In genomic region chr3:149831321-149831720, GRCh38 we compare ENCODE assay signal across 27 cellular contexts. TPM values are rescaled to one million over a fixed set of nuclear protein-coding genes. Genes with fewer than 3 reads are reported as not detected.
DNase-seq lines count a peak whose midpoint lies in the region; ATAC-seq, FAIRE-seq and TF ChIP-seq lines count a peak whose summit lies in the region.
"Had no signal": no experiment of that assay in that cellular context is flagged by ENCODE, and none has a peak within 500 bp of the region (broad histone marks: within the 10 kb centered on the region; RNA-seq: fewer than 3 reads in every experiment).

No MANE protein-coding gene starts in this region.

- H4K20me1 ChIP-seq in HepG2 (ENCODE audit: insufficient read depth, low read length) = no peaks in the 10 kb centered on the region; the same call in 1 of the 2 replicates

- no peak overlapping the region for H3K4me2 ChIP-seq in HepG2 (ENCODE audit: low read depth, low read length)
- H3K4me2 ChIP-seq: A549 had no signal

- H3K9ac ChIP-seq in liver (ENCODE audit: low read depth in 1 of 2, low read length in 2 of 2) (no peak overlapping the region), HepG2 (ENCODE audit: insufficient read depth, low read depth, low read length) (no peak overlapping the region)

- no peak for FAIRE-seq in HepG2 (lab: Jason Lieb, UNC)
- FAIRE-seq: A549, GM12878, GM12892, GM18507 had no signal

- TF ChIP-seq EP300 in HepG2 (IDR thresholded peaks at IDR 0.05; ENCODE audit: low read depth in 2 of 2, low read length in 2 of 2) (no peak), HepG2 (CRISPR knock-in tag; IDR thresholded peaks at IDR 0.05; ENCODE audit: borderline replicate concordance) (no peak)

- no peak overlapping the region for H2AFZ ChIP-seq in HepG2 (ENCODE audit: low read length)

- H3K27me3 ChIP-seq in liver (ENCODE audit: control insufficient read depth in 4 of 4, insufficient read depth in 4 of 4, low read length in 3 of 4) (no peaks in the 10 kb centered on the region), HepG2 (ENCODE audit: control insufficient read depth in 1 of 2, insufficient read depth in 2 of 2, low read length in 2 of 2) (no peaks in the 10 kb centered on the region), right lobe of liver (no peaks in the 10 kb centered on the region)
- H3K27me3 ChIP-seq: BE2C had no signal

- POLR2A ChIA-PET in HepG2 (lab: Yijun Ruan, JAX) = no interaction called here

- no peak for TF ChIP-seq POLR2A in HepG2 (IDR thresholded peaks at IDR 0.05; ENCODE audit: insufficient read depth in 1 of 2, low read depth in 2 of 2, low read length in 2 of 2)
- no peak for TF ChIP-seq POLR2A in right lobe of liver (IDR thresholded peaks at IDR 0.05)

- H3K4me3 ChIP-seq in liver (ENCODE audit: low read depth in 1 of 3, low read length in 3 of 3) = no peak overlapping the region
- no peak overlapping the region for H3K4me3 ChIP-seq in HepG2 (replicated peaks in 1 of 3; ENCODE audit: insufficient read depth in 1 of 3, low read depth in 2 of 3, low read length in 3 of 3)
- no peak overlapping the region for H3K4me3 ChIP-seq in right lobe of liver
- H3K4me3 ChIP-seq: A549, GM12878 had no signal

- no peak for DNase-seq in HepG2 (ENCODE audit: low spot score)
- DNase-seq in left colon = no peak
- no peak for DNase-seq in right lobe of liver
- DNase-seq in AG08395 (ENCODE audit: low spot score) = no peak
- DNase-seq: BE2C; C1 segment of cervical spinal cord; CD4-positive, alpha-beta memory T cell; CD4-positive, CD25-positive, alpha-beta regulatory T cell; CD8-positive, alpha-beta memory T cell; COR-L47; DMS 273 treated with DMSO at 0.1 percent for 48 hours; DMS153; DMS79; DND-41; EL; GDM1 had no signal

- H3K9me3 ChIP-seq in liver (ENCODE audit: control insufficient read depth in 4 of 4, low read length in 3 of 4) (peaks cover 4 to 7% (median 5%) of the 10 kb centered on the region in 4 donors), HepG2 (ENCODE audit: low read length) (peaks cover 54% of the 10 kb centered on the region), right lobe of liver (peaks cover 0 to 6% (median 2%) of the 10 kb centered on the region in 4 donors)

- peak in 1 of 2 donors; percentile 3 for TF ChIP-seq RAD21 in liver (IDR thresholded peaks at IDR 0.05)
- TF ChIP-seq RAD21 in HepG2 (CRISPR knock-in tag; IDR thresholded peaks at IDR 0.05) = no peak

- ATAC-seq in HepG2 = no peak
- peak; percentile 55 for ATAC-seq in left colon
- peak; percentile 57 to 91 (median 68) for ATAC-seq in right lobe of liver
- no peak for ATAC-seq in GM19351 (IDR thresholded peaks at IDR 0.05; ENCODE audit: unreplicated experiment)
- ATAC-seq: A549, GM12878 had no signal

- H3K27ac ChIP-seq in liver (ENCODE audit: low read depth in 1 of 2, low read length in 2 of 2) (no peak overlapping the region), HepG2 (ENCODE audit: extremely low read length, insufficient read depth, low read length) (no peak overlapping the region), right lobe of liver (no peak overlapping the region)
- H3K27ac ChIP-seq: 22Rv1, A549 had no signal

- CTCF ChIA-PET in HepG2 (lab: Yijun Ruan, JAX; ENCODE audit: low intra/inter-chr PET ratio, low total read pairs) = no interaction called here

- H3K36me3 ChIP-seq in liver (ENCODE audit: control insufficient read depth in 4 of 4, insufficient read depth in 3 of 4, low read depth in 1 of 4, low read length in 3 of 4) (peaks cover 0 to 2% (median 0%) of the 10 kb centered on the region in 4 donors), HepG2 (replicated peaks in 1 of 2; ENCODE audit: control insufficient read depth in 1 of 2, insufficient read depth in 2 of 2, low read length in 2 of 2) (no peaks in the 10 kb centered on the region), right lobe of liver (no peaks in the 10 kb centered on the region)
- H3K36me3 ChIP-seq: BE2C had no signal

- H3K4me1 ChIP-seq in liver (ENCODE audit: control insufficient read depth in 4 of 4, insufficient read depth in 4 of 4, low read length in 3 of 4) = peaks cover 0 to 4% (median 0%) of the 10 kb centered on the region in 4 donors
- no peaks in the 10 kb centered on the region for H3K4me1 ChIP-seq in HepG2 (ENCODE audit: insufficient read depth, low read length)
- no peaks in the 10 kb centered on the region for H3K4me1 ChIP-seq in right lobe of liver
- H3K4me1 ChIP-seq: A549, BE2C had no signal

- in situ Hi-C loops in HepG2 (cut with HindIII; ENCODE audit: extremely low pct_ligation_motif_present, low pct_unique_long_range_greater_than_20kb) = no loop called here

- 47% methylated on average over 4 of the region's 4 CpGs for WGBS in liver
- 92% methylated on average over 4 of the region's 4 CpGs for WGBS in HepG2 (ENCODE audit: low lambda C conversion rate)
- WGBS in right lobe of liver (ENCODE audit: insufficient coverage, low coverage, low lambda C conversion rate, missing lambda C conversion rate) = 27% methylated on average over 3 of the region's 4 CpGs

- no TSS peak for BruUV-seq in HepG2 (replicated peaks; lab: Mats Ljungman, UMichigan)

- no peak for TF ChIP-seq CTCF in liver (IDR thresholded peaks at IDR 0.05; ENCODE audit: low read depth, low read length, missing input control)
- TF ChIP-seq CTCF in HepG2 (CRISPR knock-in tag; IDR thresholded peaks at IDR 0.05) = no peak
- TF ChIP-seq CTCF in right lobe of liver (IDR thresholded peaks at IDR 0.05) = no peak

- peaks cover 44% of the 10 kb centered on the region for H3K79me2 ChIP-seq in HepG2 (ENCODE audit: insufficient read depth, low read length)

- intact Hi-C loops in HepG2 (cut with micrococcal nuclease; ENCODE audit: unreplicated experiment) = no loop called here
- intact Hi-C loops in left colon (cut with DNase I, micrococcal nuclease) = no loop called here
- intact Hi-C loops in right lobe of liver (cut with DNase I) = no loop called here

TF ChIP-seq in liver, 16 proteins besides CTCF, POLR2A, EP300 and RAD21 (continues in another document):
- TF ChIP-seq EGR1 (IDR thresholded peaks at IDR 0.05; ENCODE audit: low read depth in 2 of 2) = no peak

TF ChIP-seq in HepG2, 621 proteins besides CTCF, POLR2A, EP300 and RAD21 (continues in another document):
- TF ChIP-seq ZNF564 (CRISPR knock-in tag; IDR thresholded peaks at IDR 0.05) = no peak

RNA-seq across cellular contexts. Expression of gene RNF13, which starts 18.3 kb away (rescaled TPM):
- total RNA-seq in liver = 10 to 100 TPM; 54.6 to 65.2 TPM
- 10 to 100 TPM; 31.3 to 70.5 TPM for polyA plus RNA-seq in liver
- total RNA-seq in HepG2 (2016; rRNA removed; fragmentation: Illumina TruSeq; extraction: Trizol) = 28.1 and 46.0 TPM in 2 replicates
- total RNA-seq in HepG2 (2016; cell fraction: cytosol; rRNA removed; fragmentation: Illumina TruSeq; extraction: Trizol; ENCODE audit: low read depth) = 217 and 228 TPM in 2 replicates
- 28.8 and 45.3 TPM in 2 replicates for total RNA-seq in HepG2 (2016; cell fraction: insoluble cytoplasmic fraction; rRNA removed; fragmentation: Illumina TruSeq; extraction: Trizol)
- total RNA-seq in HepG2 (2016; cell fraction: membrane; rRNA removed; fragmentation: Illumina TruSeq; extraction: Trizol) = 72.6 and 86.1 TPM in 2 replicates
- 43.9 and 45.5 TPM in 2 replicates for total RNA-seq in HepG2 (2016; cell fraction: nucleus; rRNA removed; fragmentation: Illumina TruSeq; extraction: Trizol)
- polyA plus RNA-seq in HepG2 (2011; rRNA removed) = 32.0 and 39.8 TPM in 2 replicates
- 21.6 and 31.0 TPM in 2 replicates for polyA plus RNA-seq in HepG2 (2011; cell fraction: cytosol; rRNA removed)
- polyA plus RNA-seq in HepG2 (2011; cell fraction: nucleus; rRNA removed) = 14.4 and 18.7 TPM in 2 replicates
- 37.4 and 44.5 TPM in 2 replicates for polyA plus RNA-seq in HepG2 (2012)
- 6.6 and 7.0 TPM in 2 replicates for polyA plus RNA-seq in HepG2 (2016; cell fraction: cytosol; fragmentation: Illumina TruSeq; extraction: Trizol; ENCODE audit: low read depth)
- polyA plus RNA-seq in HepG2 (2016; cell fraction: insoluble cytoplasmic fraction; fragmentation: Illumina TruSeq; extraction: Trizol; ENCODE audit: low read depth) = 21.5 and 26.7 TPM in 2 replicates
- polyA plus RNA-seq in HepG2 (2016; cell fraction: membrane; fragmentation: Illumina TruSeq; extraction: Trizol; ENCODE audit: low read depth) = 13.9 and 14.4 TPM in 2 replicates
- polyA plus RNA-seq in HepG2 (2016; cell fraction: nucleus; fragmentation: Illumina TruSeq; extraction: Trizol; ENCODE audit: insufficient read depth, low read depth) = 51.2 and 51.6 TPM in 2 replicates
- polyA minus RNA-seq in HepG2 (2011; rRNA and poly(A)+ RNA removed; ENCODE audit: low replicate concordance) = 50.9 and 117 TPM in 2 replicates
- polyA minus RNA-seq in HepG2 (2011; cell fraction: cytosol; rRNA and poly(A)+ RNA removed) = 55.4 and 59.3 TPM in 2 replicates
- 74.9 and 95.4 TPM in 2 replicates for polyA minus RNA-seq in HepG2 (2011; cell fraction: nucleus; rRNA and poly(A)+ RNA removed)
- total RNA-seq in left colon = 10 to 100 TPM; 47.5 to 61.7 TPM
- 10 to 100 TPM; 45.0 to 55.6 (median 47.5) TPM for total RNA-seq in right lobe of liver

RNA-seq across cellular contexts. Expression of gene ANKUB1, which starts 39.0 kb away (rescaled TPM):
- total RNA-seq in liver (not detected), HepG2 (2016; rRNA removed; fragmentation: Illumina TruSeq; extraction: Trizol) (not detected in 2 replicates), left colon (not detected), right lobe of liver (not detected)
- polyA plus RNA-seq in liver (under 1 TPM in 1 of 2 donors, not detected in 1; 0.19 TPM), HepG2 (2011; rRNA removed) (not detected in 2 replicates)
- not detected in 2 replicates for total RNA-seq in HepG2 (2016; cell fraction: cytosol; rRNA removed; fragmentation: Illumina TruSeq; extraction: Trizol; ENCODE audit: low read depth)
- not detected in 2 replicates for total RNA-seq in HepG2 (2016; cell fraction: insoluble cytoplasmic fraction; rRNA removed; fragmentation: Illumina TruSeq; extraction: Trizol)
- total RNA-seq in HepG2 (2016; cell fraction: membrane; rRNA removed; fragmentation: Illumina TruSeq; extraction: Trizol) = not detected in 2 replicates
- not detected in 2 replicates for total RNA-seq in HepG2 (2016; cell fraction: nucleus; rRNA removed; fragmentation: Illumina TruSeq; extraction: Trizol)
- polyA plus RNA-seq in HepG2 (2011; cell fraction: cytosol; rRNA removed) = not detected in 2 replicates
- polyA plus RNA-seq in HepG2 (2011; cell fraction: nucleus; rRNA removed) = not detected in 2 replicates
- not detected in 2 replicates for polyA plus RNA-seq in HepG2 (2012)
- not detected in 2 replicates for polyA plus RNA-seq in HepG2 (2016; cell fraction: cytosol; fragmentation: Illumina TruSeq; extraction: Trizol; ENCODE audit: low read depth)
- not detected in 2 replicates for polyA plus RNA-seq in HepG2 (2016; cell fraction: insoluble cytoplasmic fraction; fragmentation: Illumina TruSeq; extraction: Trizol; ENCODE audit: low read depth)
- polyA plus RNA-seq in HepG2 (2016; cell fraction: membrane; fragmentation: Illumina TruSeq; extraction: Trizol; ENCODE audit: low read depth) = not detected in 2 replicates
- not detected in 2 replicates for polyA plus RNA-seq in HepG2 (2016; cell fraction: nucleus; fragmentation: Illumina TruSeq; extraction: Trizol; ENCODE audit: insufficient read depth, low read depth)
- polyA minus RNA-seq in HepG2 (2011; rRNA and poly(A)+ RNA removed; ENCODE audit: low replicate concordance) = 0.51 TPM in 1 of 2 replicates, not detected in the other
- not detected in 2 replicates for polyA minus RNA-seq in HepG2 (2011; cell fraction: cytosol; rRNA and poly(A)+ RNA removed)
- polyA minus RNA-seq in HepG2 (2011; cell fraction: nucleus; rRNA and poly(A)+ RNA removed) = not detected in 2 replicates
- total RNA-seq: A172; CD4-positive, alpha-beta memory T cell; CD4-positive, CD25-positive, alpha-beta regulatory T cell; CD8-positive, alpha-beta memory T cell; Daoy; G401; GM12878 had no signal
- polyA plus RNA-seq: A549; CD14-positive monocyte; CD4-positive, alpha-beta memory T cell; CD4-positive, CD25-positive, alpha-beta regulatory T cell; CD8-positive, alpha-beta memory T cell had no signal

Comparison
In these comparisons a context has a peak if more than half of its experiments do, and no peak if none do; other contexts are left out.
1. ATAC-seq: peak in left colon (single experiment) and right lobe of liver (4 of 4); none in HepG2 (single experiment) and GM19351 (single experiment).